ENCODE assay signal across 15 cellular contexts in the genomic region with DNA sequence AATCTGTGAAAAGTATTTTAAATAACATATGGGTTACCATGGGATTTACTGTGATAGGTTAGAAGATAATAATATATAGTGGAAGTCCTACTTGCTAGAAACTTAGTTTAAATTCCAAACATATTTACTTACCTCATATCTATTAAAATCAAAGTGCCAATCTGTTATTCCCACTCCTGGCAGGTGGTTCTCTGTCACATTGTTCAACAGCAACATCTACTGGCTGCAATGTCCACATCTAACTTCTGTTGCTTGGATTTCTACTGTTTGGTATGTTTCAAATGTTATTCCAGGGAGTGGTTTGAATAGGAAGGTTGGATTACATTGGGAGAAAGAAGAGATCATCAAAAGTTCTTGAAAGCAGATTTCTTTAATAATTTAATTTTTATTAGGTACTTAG.
DNase-seq lines count a peak whose midpoint lies in the region.
"Had no signal": no experiment of that assay in that cellular context is flagged by ENCODE, and none has a peak within 500 bp of the region (broad histone marks: within the 10 kb centered on the region; RNA-seq: fewer than 3 reads in every experiment).

No MANE protein-coding gene starts in this region.

- DNase-seq in NCI-H345 (lab: John Stamatoyannopoulos, UW) (peak; percentile 8), NCI-H345 treated with DMSO at 0.1 percent for 48 hours (lab: John Stamatoyannopoulos, UW; ENCODE audit: unreplicated experiment) (no peak), NCI-H524 (lab: John Stamatoyannopoulos, UW) (peak; percentile 11 to 67), cerebellar cortex (ENCODE audit: low spot score) (peak; percentile 10), pons (ENCODE audit: low spot score) (peak; percentile 48)
- no peak for DNase-seq in effector memory CD4-positive, alpha-beta T cell
- no peak for DNase-seq in activated T-helper 1 cell treated with anti-CD3 and anti-CD28 coated beads, Interleukin-12 subunit alpha, Interleukin-12 subunit beta, Interleukin-2, Interleukin-4 antibody, amounts not matched to agents 30 ng/mL and 10 ng/mL and 1 ng/mL, durations not matched to agents 14 hours and 24 hours and 36 hours (ENCODE audit: low spot score)
- DNase-seq in stimulated activated naive CD4-positive, alpha-beta T cell treated with Interleukin-2 at 50 U/mL for 16 hours (lab: John Stamatoyannopoulos, UW), result no peak
- DNase-seq: ACHN; activated naive CD4-positive, alpha-beta T cell treated with Interleukin-2 at 50 U/mL for 16 hours; H7; NCI-H1694 had no signal

- no peak overlapping the region for H3K4me3 ChIP-seq in effector memory CD4-positive, alpha-beta T cell (ENCODE audit: insufficient read depth, low read depth, low read length, poor library complexity, severe bottlenecking)
- H3K4me3 ChIP-seq: gastroesophageal sphincter, mucosa of descending colon had no signal

- H3K4me1 Mint-ChIP-seq in activated T-helper 1 cell treated with anti-CD3 and anti-CD28 coated beads, Interleukin-12 subunit alpha, Interleukin-12 subunit beta, Interleukin-2, Interleukin-4 antibody, amounts not matched to agents 30 ng/mL and 10 ng/mL and 1 ng/mL, durations not matched to agents 14 hours and 24 hours and 36 hours (ENCODE audit: low read depth), result no peaks in the 10 kb centered on the region

- no peaks in the 10 kb centered on the region for H3K4me1 ChIP-seq in effector memory CD4-positive, alpha-beta T cell (ENCODE audit: control insufficient read depth, insufficient read depth, low read length, poor library complexity, severe bottlenecking)
- H3K4me1 ChIP-seq: gastroesophageal sphincter had no signal

- no peaks in the 10 kb centered on the region for H3K27me3 ChIP-seq in effector memory CD4-positive, alpha-beta T cell (replicated peaks; ENCODE audit: control insufficient read depth, insufficient read depth, low read length, poor library complexity, severe bottlenecking)
- H3K27me3 ChIP-seq: gastroesophageal sphincter had no signal

- H3K36me3 ChIP-seq in effector memory CD4-positive, alpha-beta T cell (ENCODE audit: control insufficient read depth, insufficient read depth, low read length), result no peaks in the 10 kb centered on the region
- H3K36me3 ChIP-seq: gastroesophageal sphincter had no signal

- no peak overlapping the region for H3K27ac Mint-ChIP-seq in activated T-helper 1 cell treated with anti-CD3 and anti-CD28 coated beads, Interleukin-12 subunit alpha, Interleukin-12 subunit beta, Interleukin-2, Interleukin-4 antibody, amounts not matched to agents 30 ng/mL and 10 ng/mL and 1 ng/mL, durations not matched to agents 14 hours and 24 hours and 36 hours
- H3K27ac Mint-ChIP-seq: IgD-negative memory B cell had no signal

- H3K4me3 Mint-ChIP-seq in activated T-helper 1 cell treated with anti-CD3 and anti-CD28 coated beads, Interleukin-12 subunit alpha, Interleukin-12 subunit beta, Interleukin-2, Interleukin-4 antibody, amounts not matched to agents 30 ng/mL and 10 ng/mL and 1 ng/mL, durations not matched to agents 14 hours and 24 hours and 36 hours, result no peak overlapping the region
- H3K4me3 Mint-ChIP-seq: IgD-negative memory B cell had no signal

- intact Hi-C loops in activated T-helper 1 cell treated with anti-CD3 and anti-CD28 coated beads, Interleukin-12 subunit alpha, Interleukin-12 subunit beta, Interleukin-2, Interleukin-4 antibody, amounts not matched to agents 30 ng/mL and 10 ng/mL and 1 ng/mL, durations not matched to agents 14 hours and 24 hours and 36 hours (cut with micrococcal nuclease), result no loop called here

- peaks cover 3% of the 10 kb centered on the region for H3K9me3 Mint-ChIP-seq in activated T-helper 1 cell treated with anti-CD3 and anti-CD28 coated beads, Interleukin-12 subunit alpha, Interleukin-12 subunit beta, Interleukin-2, Interleukin-4 antibody, amounts not matched to agents 30 ng/mL and 10 ng/mL and 1 ng/mL, durations not matched to agents 14 hours and 24 hours and 36 hours

- no peaks in the 10 kb centered on the region for H3K36me3 Mint-ChIP-seq in activated T-helper 1 cell treated with anti-CD3 and anti-CD28 coated beads, Interleukin-12 subunit alpha, Interleukin-12 subunit beta, Interleukin-2, Interleukin-4 antibody, amounts not matched to agents 30 ng/mL and 10 ng/mL and 1 ng/mL, durations not matched to agents 14 hours and 24 hours and 36 hours (ENCODE audit: low read depth)

- H3K9me3 ChIP-seq in effector memory CD4-positive, alpha-beta T cell (ENCODE audit: control insufficient read depth, low read length), result no peaks in the 10 kb centered on the region
- H3K9me3 ChIP-seq: gastroesophageal sphincter, mucosa of descending colon had no signal

- H3K27ac ChIP-seq in effector memory CD4-positive, alpha-beta T cell (ENCODE audit: insufficient read depth, low read length, poor library complexity, severe bottlenecking), result no peak overlapping the region
- H3K27ac ChIP-seq: gastroesophageal sphincter had no signal

- no peaks in the 10 kb centered on the region for H3K27me3 Mint-ChIP-seq in activated T-helper 1 cell treated with anti-CD3 and anti-CD28 coated beads, Interleukin-12 subunit alpha, Interleukin-12 subunit beta, Interleukin-2, Interleukin-4 antibody, amounts not matched to agents 30 ng/mL and 10 ng/mL and 1 ng/mL, durations not matched to agents 14 hours and 24 hours and 36 hours (ENCODE audit: insufficient read depth)
- H3K27me3 Mint-ChIP-seq: IgD-negative memory B cell had no signal

Comparison
In these comparisons a context has a peak if more than half of its experiments do, and no peak if none do; other contexts are left out.
1. DNase-seq: peak in NCI-H345 (single experiment), NCI-H524 (2 of 2), cerebellar cortex (single experiment) and pons (single experiment); none in NCI-H345 treated with DMSO at 0.1 percent for 48 hours (single experiment), effector memory CD4-positive, alpha-beta T cell (0 of 3), activated T-helper 1 cell treated with anti-CD3 and anti-CD28 coated beads, Interleukin-12 subunit alpha, Interleukin-12 subunit beta, Interleukin-2, Interleukin-4 antibody, amounts not matched to agents 30 ng/mL and 10 ng/mL and 1 ng/mL, durations not matched to agents 14 hours and 24 hours and 36 hours (single experiment) and stimulated activated naive CD4-positive, alpha-beta T cell treated with Interleukin-2 at 50 U/mL for 16 hours (single experiment).